ENCODE assay signal across 8 cellular contexts in the genomic region with DNA sequence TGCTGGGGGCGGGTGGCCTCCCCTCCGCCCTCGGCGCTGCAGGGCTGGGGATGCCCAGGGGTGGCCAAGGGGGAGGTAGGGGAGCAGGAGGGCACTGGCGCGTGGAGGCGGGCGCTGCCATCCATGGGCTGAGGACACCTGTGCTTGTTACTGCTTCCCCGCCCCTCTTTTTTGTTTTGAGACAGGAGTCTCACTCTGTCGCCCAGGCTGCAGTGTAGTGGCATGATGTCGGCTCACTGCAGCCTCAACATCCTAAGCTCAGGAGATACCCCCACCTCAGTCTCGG.
DNase-seq lines count a peak whose midpoint lies in the region; TF ChIP-seq lines count a peak whose summit lies in the region.

No MANE protein-coding gene starts in this region.

- DNase-seq in T-helper 1 cell (no peak), HL-60 (ENCODE audit: low read depth in 1 of 2, low spot score in 1 of 2) (no peak), brain microvascular endothelial cell (no peak), NCI-H446 treated with DMSO at 0.1 percent for 48 hours (lab: John Stamatoyannopoulos, UW) (no peak)
- DNase-seq in central memory CD4-positive, alpha-beta T cell, result no peak
- DNase-seq in activated CD4-positive, alpha-beta T cell treated with anti-CD3 and anti-CD28 coated beads, Interleukin-2, amount 50 U/mL, for 1 hour, result no peak

- H3K4me1 Mint-ChIP-seq in T-helper 1 cell treated with Interleukin-12 subunit alpha and Interleukin-12 subunit beta and Interleukin-4 antibody, amounts not matched to agents 30 μg/mL and 1 μg/mL, for 36 hours (ENCODE audit: low read depth), result peaks cover 4% of the 10 kb centered on the region

- H3K36me3 ChIP-seq in brain microvascular endothelial cell (replicated peaks) (no peaks in the 10 kb centered on the region), mucosa of rectum (ENCODE audit: control insufficient read depth in 2 of 2, insufficient read depth in 2 of 2, low read length in 2 of 2) (no peaks in the 10 kb centered on the region)

- no peaks in the 10 kb centered on the region for H3K27me3 Mint-ChIP-seq in T-helper 1 cell treated with Interleukin-12 subunit alpha and Interleukin-12 subunit beta and Interleukin-4 antibody, amounts not matched to agents 30 μg/mL and 1 μg/mL, for 36 hours (ENCODE audit: low read depth)

- no peaks in the 10 kb centered on the region for H3K9me3 ChIP-seq in mucosa of rectum (ENCODE audit: control insufficient read depth in 2 of 2, low read length in 2 of 2)

- peak overlapping the region; percentile 66 for H3K4me3 Mint-ChIP-seq in T-helper 1 cell treated with Interleukin-12 subunit alpha and Interleukin-12 subunit beta and Interleukin-4 antibody, amounts not matched to agents 30 μg/mL and 1 μg/mL, for 36 hours

- peak overlapping the region; percentile 65 for H3K4me3 ChIP-seq in HL-60 (replicated peaks; ENCODE audit: insufficient read depth, low read length)
- peak overlapping the region; percentile 48 for H3K4me3 ChIP-seq in brain microvascular endothelial cell (ENCODE audit: low read depth, low read length)
- peak overlapping the region; percentile 57 to 64 for H3K4me3 ChIP-seq in mucosa of rectum (ENCODE audit: low read length in 2 of 2)

- H3K4me1 ChIP-seq in mucosa of rectum (ENCODE audit: control insufficient read depth in 2 of 2, insufficient read depth in 2 of 2, low read length in 2 of 2), result peaks cover 9 to 10% of the 10 kb centered on the region in 2 donors

- H3K36me3 Mint-ChIP-seq in T-helper 1 cell treated with Interleukin-12 subunit alpha and Interleukin-12 subunit beta and Interleukin-4 antibody, amounts not matched to agents 30 μg/mL and 1 μg/mL, for 36 hours (ENCODE audit: low read depth), result no peaks in the 10 kb centered on the region

- in situ Hi-C loops in brain microvascular endothelial cell (cut with HindIII; ENCODE audit: low pct_ligation_motif_present, low sequenced_read_pairs), result no loop called here

- TF ChIP-seq CTCF in HL-60 (IDR thresholded peaks at IDR 0.05; ENCODE audit: insufficient read depth, low read length), result no peak
- TF ChIP-seq CTCF in brain microvascular endothelial cell (IDR thresholded peaks at IDR 0.05; ENCODE audit: low read depth, low read length, missing control alignments), result no peak

- H3K27me3 ChIP-seq in HL-60 (ENCODE audit: insufficient read depth, poor library complexity, severe bottlenecking), result peaks cover 22% of the 10 kb centered on the region
- H3K27me3 ChIP-seq in brain microvascular endothelial cell (replicated peaks), result no peaks in the 10 kb centered on the region
- peaks cover 0 to 1% of the 10 kb centered on the region in 2 donors for H3K27me3 ChIP-seq in mucosa of rectum (ENCODE audit: control insufficient read depth in 2 of 2, insufficient read depth in 2 of 2, low read length in 2 of 2)

- H3K9ac ChIP-seq in mucosa of rectum (ENCODE audit: low read depth in 1 of 2, low read length in 2 of 2), result peak overlapping the region in 1 of 2 donors; percentile 59

- no peak overlapping the region for H3K27ac ChIP-seq in HL-60 (replicated peaks)
- H3K27ac ChIP-seq in brain microvascular endothelial cell, result no peak overlapping the region
- peak overlapping the region; percentile 13 to 52 for H3K27ac ChIP-seq in mucosa of rectum (ENCODE audit: low read depth in 2 of 2, low read length in 2 of 2)

- no peak overlapping the region for H3K27ac Mint-ChIP-seq in T-helper 1 cell treated with Interleukin-12 subunit alpha and Interleukin-12 subunit beta and Interleukin-4 antibody, amounts not matched to agents 30 μg/mL and 1 μg/mL, for 36 hours

- no peaks in the 10 kb centered on the region for H3K9me3 Mint-ChIP-seq in T-helper 1 cell treated with Interleukin-12 subunit alpha and Interleukin-12 subunit beta and Interleukin-4 antibody, amounts not matched to agents 30 μg/mL and 1 μg/mL, for 36 hours

Comparison
In these comparisons a context has a peak if more than half of its experiments do, and no peak if none do; other contexts are left out.
1. H3K27ac ChIP-seq: peak in mucosa of rectum (2 of 2); none in HL-60 (single experiment) and brain microvascular endothelial cell (single experiment).
2. Peak in every context shown above with its lines, with median percentiles within 50 percentile points of each other: H3K4me3 ChIP-seq.